ENCODE assay signal across 1 cellular context in genomic region chr1:160163612-160164011, GRCh38.
TF ChIP-seq lines count a peak whose summit lies in the region.

No MANE protein-coding gene starts in this region.

TF ChIP-seq in SK-N-SH treated with all-trans-retinoic acid at 6 μM for 48 hours, 23 proteins besides CTCF, POLR2A, EP300 and RAD21 (continued from another document):
- TF ChIP-seq PATZ1 (CRISPR knock-in tag; IDR thresholded peaks at IDR 0.05; ENCODE audit: borderline replicate concordance), result no peak
- no peak for TF ChIP-seq TSHZ2 (CRISPR knock-in tag; IDR thresholded peaks at IDR 0.05)
- no peak for TF ChIP-seq ZFP3 (CRISPR knock-in tag; IDR thresholded peaks at IDR 0.05)
- TF ChIP-seq ZC3H10 (CRISPR knock-in tag; IDR thresholded peaks at IDR 0.05), result no peak
- no peak for TF ChIP-seq GLIS3 (CRISPR knock-in tag; IDR thresholded peaks at IDR 0.05)
- no peak for TF ChIP-seq TCF4 (CRISPR knock-in tag; IDR thresholded peaks at IDR 0.05; ENCODE audit: borderline replicate concordance)
- TF ChIP-seq ESRRG (CRISPR knock-in tag; IDR thresholded peaks at IDR 0.05), result no peak
- no peak for TF ChIP-seq ISL1 (CRISPR knock-in tag; IDR thresholded peaks at IDR 0.05)
- no peak for TF ChIP-seq BACH2 (CRISPR knock-in tag; IDR thresholded peaks at IDR 0.05; ENCODE audit: borderline replicate concordance)
- TF ChIP-seq CREB5 (CRISPR knock-in tag; IDR thresholded peaks at IDR 0.05; ENCODE audit: low read depth), result no peak
- TF ChIP-seq SNAI2 (CRISPR knock-in tag; IDR thresholded peaks at IDR 0.05), result no peak
- TF ChIP-seq PPARA (CRISPR knock-in tag; IDR thresholded peaks at IDR 0.05; ENCODE audit: borderline replicate concordance), result no peak
- no peak for TF ChIP-seq ZNF8 (CRISPR knock-in tag; IDR thresholded peaks at IDR 0.05)
TF ChIP-seq in SK-N-SH treated with all-trans-retinoic acid at 6 μM for 48 hours: peak in this region for 0.
